In genomic region chr18:43543236-43543635, GRCh38 we compare ENCODE assay signal across 15 cellular contexts.
DNase-seq lines count a peak whose midpoint lies in the region; TF ChIP-seq lines count a peak whose summit lies in the region.
"Had no signal": no experiment of that assay in that cellular context is flagged by ENCODE, and none has a peak within 500 bp of the region (broad histone marks: within the 10 kb centered on the region; RNA-seq: fewer than 3 reads in every experiment).

No MANE protein-coding gene starts in this region.

- peaks cover 6% of the 10 kb centered on the region; the same call in 1 of the 2 replicates for H3K4me1 ChIP-seq in BE2C
- H3K4me1 ChIP-seq: BLaER1 treated with 17β-estradiol and CSF1 and Interleukin-3, amounts not matched to agents 10 nM and 100 nM; Caco-2 had no signal

- H4K20me1 ChIP-seq in neural cell (ENCODE audit: insufficient read depth), result no peaks in the 10 kb centered on the region
- H4K20me1 ChIP-seq: BLaER1 treated with 17β-estradiol and CSF1 and Interleukin-3, amounts not matched to agents 10 nM and 100 nM had no signal

- no peak overlapping the region; the same call in none of the 2 replicates for H3K4me3 ChIP-seq in BE2C (ENCODE audit: low read depth, low read length)
- H3K4me3 ChIP-seq in neural cell (ENCODE audit: low read length), result no peak overlapping the region
- H3K4me3 ChIP-seq: BLaER1 treated with 17β-estradiol and CSF1 and Interleukin-3, amounts not matched to agents 10 nM and 100 nM had no signal

- peak; percentile 37 for DNase-seq in BE2C
- DNase-seq in SK-N-DZ (ENCODE audit: low spot score), result peak; percentile 96
- no peak for DNase-seq in activated T-cell treated with anti-CD3 and anti-CD28 coated beads, Interleukin-2, amount 50 U/mL, for 24 hours
- DNase-seq in pons (ENCODE audit: low spot score), result no peak
- DNase-seq: 8988T; ACHN; Caco-2; Calu3; CD4-positive, alpha-beta T cell; CD8-positive, alpha-beta T cell; DMS79 treated with DMSO at 0.1 percent for 48 hours; GF-D8 had no signal

- no peak overlapping the region for H3K9ac ChIP-seq in neural cell (ENCODE audit: low read length)
- H3K9ac ChIP-seq: BLaER1 treated with 17β-estradiol and CSF1 and Interleukin-3, amounts not matched to agents 10 nM and 100 nM had no signal

- TF ChIP-seq CTCF in BE2C (IDR thresholded peaks at IDR 0.05; ENCODE audit: low read depth, low read length) (no peak), neural cell (IDR thresholded peaks at IDR 0.05; ENCODE audit: poor library complexity, severe bottlenecking) (no peak)

- H2AFZ ChIP-seq in neural cell (ENCODE audit: low read depth, low read length), result no peak overlapping the region

- H3K4me3 Mint-ChIP-seq in activated T-cell treated with anti-CD3 and anti-CD28 coated beads, Interleukin-2, amount 50 U/mL, for 24 hours, result no peak overlapping the region
- H3K4me3 Mint-ChIP-seq: CD4-positive, alpha-beta T cell; CD8-positive, alpha-beta T cell had no signal

- H3K9me3 Mint-ChIP-seq in activated T-cell treated with anti-CD3 and anti-CD28 coated beads, Interleukin-2, amount 50 U/mL, for 24 hours, result peaks cover 5% of the 10 kb centered on the region
- H3K9me3 Mint-ChIP-seq: CD8-positive, alpha-beta T cell had no signal

- no peak for TF ChIP-seq RAD21 in neural cell (conservative IDR thresholded peaks at IDR 0.05)

- H3K27me3 ChIP-seq in BE2C (no peaks in the 10 kb centered on the region), neural cell (ENCODE audit: insufficient read depth, low read depth, low read length) (no peaks in the 10 kb centered on the region)
- H3K27me3 ChIP-seq: BLaER1 treated with 17β-estradiol and CSF1 and Interleukin-3, amounts not matched to agents 10 nM and 100 nM had no signal

- no peaks in the 10 kb centered on the region for H3K36me3 ChIP-seq in BE2C
- no peaks in the 10 kb centered on the region for H3K36me3 ChIP-seq in neural cell (ENCODE audit: insufficient read depth, low read length)
- H3K36me3 ChIP-seq: BLaER1 treated with 17β-estradiol and CSF1 and Interleukin-3, amounts not matched to agents 10 nM and 100 nM had no signal

- TF ChIP-seq EP300 in neural cell (conservative IDR thresholded peaks at IDR 0.05; ENCODE audit: poor library complexity, severe bottlenecking), result no peak

- H3K4me1 Mint-ChIP-seq in activated T-cell treated with anti-CD3 and anti-CD28 coated beads, Interleukin-2, amount 50 U/mL, for 24 hours (ENCODE audit: low read depth), result no peaks in the 10 kb centered on the region

- H3K4me2 ChIP-seq in neural cell (ENCODE audit: low read length), result no peak overlapping the region
- H3K4me2 ChIP-seq: BLaER1 treated with 17β-estradiol and CSF1 and Interleukin-3, amounts not matched to agents 10 nM and 100 nM had no signal

- peak overlapping the region; percentile 9 for H3K27ac ChIP-seq in neural cell (ENCODE audit: low read length)
- H3K27ac ChIP-seq: BLaER1 treated with 17β-estradiol and CSF1 and Interleukin-3, amounts not matched to agents 10 nM and 100 nM; C4-2B had no signal

- no peaks in the 10 kb centered on the region for H3K9me3 ChIP-seq in BE2C
- H3K9me3 ChIP-seq in neural cell (ENCODE audit: low read length), result no peaks in the 10 kb centered on the region
- H3K9me3 ChIP-seq: BLaER1 treated with 17β-estradiol and CSF1 and Interleukin-3, amounts not matched to agents 10 nM and 100 nM; Caco-2 had no signal

- H3K9me2 ChIP-seq in neural cell (ENCODE audit: insufficient read depth, low read length), result no peaks in the 10 kb centered on the region

- no peaks in the 10 kb centered on the region for H3K27me3 Mint-ChIP-seq in activated T-cell treated with anti-CD3 and anti-CD28 coated beads, Interleukin-2, amount 50 U/mL, for 24 hours
- H3K27me3 Mint-ChIP-seq: CD4-positive, alpha-beta T cell had no signal

- no peaks in the 10 kb centered on the region for H3K36me3 Mint-ChIP-seq in activated T-cell treated with anti-CD3 and anti-CD28 coated beads, Interleukin-2, amount 50 U/mL, for 24 hours (ENCODE audit: low read depth)
- H3K36me3 Mint-ChIP-seq: CD8-positive, alpha-beta T cell had no signal

- no peak overlapping the region for H3K27ac Mint-ChIP-seq in activated T-cell treated with anti-CD3 and anti-CD28 coated beads, Interleukin-2, amount 50 U/mL, for 24 hours
- H3K27ac Mint-ChIP-seq: CD4-positive, alpha-beta T cell; CD8-positive, alpha-beta T cell had no signal

- no peaks in the 10 kb centered on the region for H3K79me2 ChIP-seq in neural cell (replicated peaks; ENCODE audit: insufficient read depth, low read length)

- H3F3A ChIP-seq in neural cell (ENCODE audit: insufficient read depth, low read length, poor library complexity, severe bottlenecking), result no peaks in the 10 kb centered on the region

TF ChIP-seq in neural cell, 6 proteins besides CTCF, POLR2A, EP300 and RAD21:
- TF ChIP-seq MXI1 (conservative IDR thresholded peaks at IDR 0.05; ENCODE audit: poor library complexity, severe bottlenecking) (no peak), EZH2 (IDR thresholded peaks at IDR 0.05; ENCODE audit: borderline replicate concordance, insufficient read depth, low read length, poor library complexity, severe bottlenecking) (no peak), REST (IDR thresholded peaks at IDR 0.05; ENCODE audit: borderline replicate concordance) (no peak), POLR2AphosphoS5 (IDR thresholded peaks at IDR 0.05) (no peak), TAF1 (IDR thresholded peaks at IDR 0.05; ENCODE audit: low read depth) (no peak), SMC3 (conservative IDR thresholded peaks at IDR 0.05; ENCODE audit: poor library complexity) (no peak)

Comparison
In these comparisons a context has a peak if more than half of its experiments do, and no peak if none do; other contexts are left out.
1. DNase-seq: peak in BE2C (single experiment) and SK-N-DZ (single experiment); none in activated T-cell treated with anti-CD3 and anti-CD28 coated beads, Interleukin-2, amount 50 U/mL, for 24 hours (single experiment) and pons (single experiment).